Comparison of ENCODE assay signal across 18 cellular contexts in genomic region chr16:87918314-87918713, GRCh38. TPM values are rescaled to one million over a fixed set of nuclear protein-coding genes. Genes with fewer than 3 reads are reported as not detected.
DNase-seq lines count a peak whose midpoint lies in the region; ATAC-seq, FAIRE-seq and TF ChIP-seq lines count a peak whose summit lies in the region.
"Had no signal": no experiment of that assay in that cellular context is flagged by ENCODE, and none has a peak within 500 bp of the region (broad histone marks: within the 10 kb centered on the region; RNA-seq: fewer than 3 reads in every experiment).

No MANE protein-coding gene starts in this region.

- no peaks in the 10 kb centered on the region for H3K9me3 ChIP-seq in pancreas
- H3K9me3 ChIP-seq in Caco-2 = no peaks in the 10 kb centered on the region

- H3K27me3 Mint-ChIP-seq in GM23338 (ENCODE audit: insufficient read depth, low read depth, poor library complexity) (peaks cover 14% of the 10 kb centered on the region), Caco-2 (ENCODE audit: insufficient read depth, unreplicated experiment) (no peaks in the 10 kb centered on the region)
- peaks cover 32% of the 10 kb centered on the region for H3K27me3 Mint-ChIP-seq in dendritic cell treated with granulocyte-macrophage colony-stimulating factor and Interleukin-4, amounts not matched to agents 40 ng/mL and 50 ng/mL, for 4 days
- H3K27me3 Mint-ChIP-seq: activated naive CD8-positive, alpha-beta T cell had no signal

- H3K27ac Mint-ChIP-seq in GM23338 = no peak overlapping the region
- peak overlapping the region; percentile 70 for H3K27ac Mint-ChIP-seq in dendritic cell treated with granulocyte-macrophage colony-stimulating factor and Interleukin-4, amounts not matched to agents 40 ng/mL and 50 ng/mL, for 4 days
- H3K27ac Mint-ChIP-seq in Caco-2 (ENCODE audit: unreplicated experiment) = no peak overlapping the region
- H3K27ac Mint-ChIP-seq: activated naive CD8-positive, alpha-beta T cell; natural killer cell treated with Interleukin-12 subunit alpha and Interleukin-12 subunit beta and Interleukin-15 and Interleukin-18, amount 100 ng/mL, for 72 hours; T-helper 2 cell treated with Interferon-gamma antibody and Interleukin-4, amounts not matched to agents 5 μg/mL and 100 μg/mL, for 36 hours had no signal

- no peak overlapping the region for H3K4me3 Mint-ChIP-seq in GM23338
- peak overlapping the region; percentile 62 for H3K4me3 Mint-ChIP-seq in dendritic cell treated with granulocyte-macrophage colony-stimulating factor and Interleukin-4, amounts not matched to agents 40 ng/mL and 50 ng/mL, for 4 days
- H3K4me3 Mint-ChIP-seq in Caco-2 (ENCODE audit: unreplicated experiment) = no peak overlapping the region
- H3K4me3 Mint-ChIP-seq: activated naive CD8-positive, alpha-beta T cell; natural killer cell treated with Interleukin-12 subunit alpha and Interleukin-12 subunit beta and Interleukin-15 and Interleukin-18, amount 100 ng/mL, for 72 hours; T-helper 2 cell treated with Interferon-gamma antibody and Interleukin-4, amounts not matched to agents 5 μg/mL and 100 μg/mL, for 36 hours had no signal

- H3K9me3 Mint-ChIP-seq in GM23338 = 0 out of 3 replicates have a peak, but pooled peaks cover 6% of the 10 kb centered on the region
- no peaks in the 10 kb centered on the region for H3K9me3 Mint-ChIP-seq in dendritic cell treated with granulocyte-macrophage colony-stimulating factor and Interleukin-4, amounts not matched to agents 40 ng/mL and 50 ng/mL, for 4 days
- no peaks in the 10 kb centered on the region for H3K9me3 Mint-ChIP-seq in Caco-2 (ENCODE audit: unreplicated experiment)
- H3K9me3 Mint-ChIP-seq: natural killer cell treated with Interleukin-12 subunit alpha and Interleukin-12 subunit beta and Interleukin-15 and Interleukin-18, amount 100 ng/mL, for 72 hours; T-helper 2 cell treated with Interferon-gamma antibody and Interleukin-4, amounts not matched to agents 5 μg/mL and 100 μg/mL, for 36 hours had no signal

- CTCF ChIA-PET in Caco-2 (lab: Charles Lee) = no interaction called here

- POLR2A ChIA-PET in Caco-2 (lab: Charles Lee) = no interaction called here

- BruUV-seq in Caco-2 (replicated peaks; lab: Mats Ljungman, UMichigan) = no TSS peak

- no peaks in the 10 kb centered on the region for H3K27me3 ChIP-seq in GM23338 (ENCODE audit: insufficient read depth)
- no peaks in the 10 kb centered on the region for H3K27me3 ChIP-seq in pancreas
- H3K27me3 ChIP-seq in Caco-2 (replicated peaks; ENCODE audit: control insufficient read depth, insufficient read depth, low read length) = no peaks in the 10 kb centered on the region

- WGBS in pancreas, 2 donors = 36 to 41% methylated on average over 15 of the region's 15 CpGs

- no peak for TF ChIP-seq CTCF in GM23338 (conservative IDR thresholded peaks at IDR 0.05; ENCODE audit: low read depth in 2 of 2)
- no peak for TF ChIP-seq CTCF in pancreas (IDR thresholded peaks at IDR 0.05)
- no peak for TF ChIP-seq CTCF in Caco-2 (IDR thresholded peaks at IDR 0.05; ENCODE audit: insufficient read depth in 1 of 2, low read depth in 1 of 2, low read length in 1 of 2, severe bottlenecking in 1 of 2, unreplicated experiment in 1 of 2)

- 0 out of 2 replicates have a peak, but pooled peaks cover 6% of the 10 kb centered on the region for H3F3A ChIP-seq in GM23338 (replicated peaks; ENCODE audit: low read depth)

- DNase-seq in AG08395 (ENCODE audit: low spot score) (peak; percentile 49), GM23338 (ENCODE audit: low spot score) (no peak), pancreas (peak in 5 of 6 donors; percentile 76 to 86 (median 86)), NCI-H1105 (lab: John Stamatoyannopoulos, UW) (no peak), Caco-2 (no peak)
- DNase-seq in activated naive CD4-positive, alpha-beta T cell (lab: John Stamatoyannopoulos, UW) = no peak
- DNase-seq: activated CD4-positive, alpha-beta T cell treated with anti-CD3 and anti-CD28 coated beads for 4 hours; DMS 273 treated with DMSO at 0.1 percent for 48 hours; NCI-H2029; NCI-H69; stimulated activated naive CD8-positive, alpha-beta T cell treated with anti-CD3 and anti-CD28 coated beads, Interleukin-15, Interleukin-2, amounts not matched to agents 100 U/mL and 50 U/mL, for 24 hours had no signal

- no peak overlapping the region for H3K4me2 ChIP-seq in GM23338

- H3K27ac ChIP-seq in GM23338 (ENCODE audit: low read depth) = no peak overlapping the region
- peak overlapping the region in 3 of 4 donors; percentile 33 to 44 (median 39) for H3K27ac ChIP-seq in pancreas

- H3K4me1 ChIP-seq in GM23338 (ENCODE audit: insufficient read depth) = no peaks in the 10 kb centered on the region
- H3K4me1 ChIP-seq in pancreas = peaks cover 4 to 8% (median 8%) of the 10 kb centered on the region in 3 donors
- H3K4me1 ChIP-seq in Caco-2 = no peaks in the 10 kb centered on the region

- peak overlapping the region; percentile 63; the same call in 1 of the 2 replicates for H2AFZ ChIP-seq in GM23338

- H3K9me2 ChIP-seq in GM23338 (ENCODE audit: insufficient read depth) = no peaks in the 10 kb centered on the region

- no peaks in the 10 kb centered on the region for H4K20me1 ChIP-seq in GM23338 (replicated peaks; ENCODE audit: insufficient read depth)

- ATAC-seq in GM23338 (no peak), pancreas (peak; percentile 68 to 76 (median 72)), HG02798 (IDR thresholded peaks at IDR 0.05; ENCODE audit: poor library complexity, unreplicated experiment) (no peak)
- ATAC-seq: natural killer cell treated with Interleukin-12 subunit alpha and Interleukin-12 subunit beta and Interleukin-15 and Interleukin-18, amount 100 ng/mL, for 72 hours; stimulated activated naive CD8-positive, alpha-beta T cell treated with anti-CD3 and anti-CD28 coated beads, Interleukin-15, Interleukin-2, amounts not matched to agents 100 U/mL and 50 U/mL, for 24 hours had no signal

- intact Hi-C loops in dendritic cell treated with granulocyte-macrophage colony-stimulating factor and Interleukin-4, amounts not matched to agents 40 ng/mL and 50 ng/mL, for 4 days (cut with micrococcal nuclease) = no loop called here
- intact Hi-C loops in pancreas (cut with DNase I) = no loop called here
- intact Hi-C loops in Caco-2 (cut with micrococcal nuclease; ENCODE audit: unreplicated experiment) = no loop called here

- FAIRE-seq in pancreas (lab: Jason Lieb, UNC) = no peak
- FAIRE-seq: endometrium had no signal

- H3K36me3 Mint-ChIP-seq in GM23338 (ENCODE audit: low read depth) (no peaks in the 10 kb centered on the region), Caco-2 (ENCODE audit: insufficient read depth, unreplicated experiment) (no peaks in the 10 kb centered on the region)
- H3K36me3 Mint-ChIP-seq in dendritic cell treated with granulocyte-macrophage colony-stimulating factor and Interleukin-4, amounts not matched to agents 40 ng/mL and 50 ng/mL, for 4 days (ENCODE audit: low read depth) = no peaks in the 10 kb centered on the region
- H3K36me3 Mint-ChIP-seq: activated naive CD8-positive, alpha-beta T cell; natural killer cell treated with Interleukin-12 subunit alpha and Interleukin-12 subunit beta and Interleukin-15 and Interleukin-18, amount 100 ng/mL, for 72 hours had no signal

- H3K36me3 ChIP-seq in GM23338 (ENCODE audit: insufficient read depth) (no peaks in the 10 kb centered on the region), pancreas (no peaks in the 10 kb centered on the region), Caco-2 (ENCODE audit: control insufficient read depth, insufficient read depth, low read length) (no peaks in the 10 kb centered on the region)

- H3K4me1 Mint-ChIP-seq in GM23338 (peaks cover 3% of the 10 kb centered on the region; the same call in 2 of the 3 replicates), Caco-2 (ENCODE audit: low read depth, unreplicated experiment) (peaks cover 9% of the 10 kb centered on the region)
- peaks cover 34% of the 10 kb centered on the region for H3K4me1 Mint-ChIP-seq in dendritic cell treated with granulocyte-macrophage colony-stimulating factor and Interleukin-4, amounts not matched to agents 40 ng/mL and 50 ng/mL, for 4 days (ENCODE audit: low read depth)

- H3K79me2 ChIP-seq in GM23338 (replicated peaks; ENCODE audit: insufficient read depth) = no peaks in the 10 kb centered on the region

- H3K4me3 ChIP-seq in GM23338 (no peak overlapping the region), pancreas (no peak overlapping the region), Caco-2 (ENCODE audit: low read depth, low read length) (no peak overlapping the region)

RNA-seq across cellular contexts. Expression of gene CA5A, which starts 18.0 kb away (rescaled TPM):
- not detected in 2 replicates for total RNA-seq in GM23338 (2014; rRNA removed; shearing (Covaris generic))
- polyA plus RNA-seq in GM23338 (2016; fragmentation: Nextera tagmentation; extraction: Ambion mirVana) = not detected in 2 replicates
- total RNA-seq in pancreas = not detected
- under 1 TPM; under 0.01 TPM for polyA plus RNA-seq in pancreas
- total RNA-seq in Caco-2 (2022) = 0.74 and 1.7 TPM in 2 replicates
- total RNA-seq: natural killer cell treated with Interleukin-12 subunit alpha and Interleukin-12 subunit beta and Interleukin-15 and Interleukin-18, amount 100 ng/mL, for 72 hours had no signal
- polyA plus RNA-seq: AG04450 had no signal

RNA-seq across cellular contexts. Expression of gene BANP, which starts 32.9 kb away (rescaled TPM):
- 30.0 and 48.0 TPM in 2 replicates for total RNA-seq in GM23338 (2014; rRNA removed; shearing (Covaris generic))
- polyA plus RNA-seq in GM23338 (2016; fragmentation: Nextera tagmentation; extraction: Ambion mirVana) (22.3 and 22.6 TPM in 2 replicates), pancreas (10 to 100 TPM; 14.6 to 17.8 TPM)
- total RNA-seq in pancreas (10 to 100 TPM in 4 of 6 donors, 1 to 10 TPM in 2; 6.1 to 17.6 (median 12.8) TPM), Caco-2 (2022) (44.4 and 50.6 TPM in 2 replicates)

RNA-seq across cellular contexts. Expression of gene SLC7A5, which starts 49.0 kb away (rescaled TPM):
- 328 and 386 TPM in 2 replicates for total RNA-seq in GM23338 (2014; rRNA removed; shearing (Covaris generic))
- polyA plus RNA-seq in GM23338 (2016; fragmentation: Nextera tagmentation; extraction: Ambion mirVana) (107 and 109 TPM in 2 replicates), pancreas (1 to 10 TPM; 4.2 to 7.7 TPM)
- total RNA-seq in pancreas (10 to 100 TPM in 1 of 6 donors, 1 to 10 TPM in 5; 1.1 to 54.7 (median 3.5) TPM), Caco-2 (2022) (495 and 534 TPM in 2 replicates)

Comparison
In these comparisons a context has a peak if more than half of its experiments do, and no peak if none do; other contexts are left out.
1. DNase-seq: peak in AG08395 (single experiment) and pancreas (5 of 6); none in GM23338 (single experiment), NCI-H1105 (single experiment), Caco-2 (0 of 2) and activated naive CD4-positive, alpha-beta T cell (0 of 4).
2. ATAC-seq: peak in pancreas (4 of 4); none in GM23338 (single experiment) and HG02798 (single experiment).